In genomic region chr19:6199240-6199983, GRCh38 we compare ENCODE assay signal across 8 cellular contexts.
DNase-seq lines count a peak whose midpoint lies in the region; ATAC-seq, FAIRE-seq and TF ChIP-seq lines count a peak whose summit lies in the region.

No MANE protein-coding gene starts in this region.

- TF ChIP-seq CTCF in GM13977 (IDR thresholded peaks at IDR 0.05; ENCODE audit: extremely low read depth, insufficient read depth, missing control alignments) (no peak), ascending aorta (IDR thresholded peaks at IDR 0.05) (peak in 2 of 3 experiments; percentile 38 to 68), psoas muscle (IDR thresholded peaks at IDR 0.05) (peak; percentile 47)

- H3K27ac ChIP-seq in ascending aorta: no peak overlapping the region
- H3K27ac ChIP-seq in right cardiac atrium (ENCODE audit: low read length): no peak overlapping the region
- peak overlapping the region; percentile 82 for H3K27ac ChIP-seq in psoas muscle

- H3K36me3 Mint-ChIP-seq in T-helper 17 cell (ENCODE audit: low read depth): peaks cover 3% of the 10 kb centered on the region

- FAIRE-seq in urothelium cell line (lab: Jason Lieb, UNC): peak; percentile 37

- WGBS in right cardiac atrium: under 1% methylated on average over 67 of the region's 67 CpGs
- WGBS in psoas muscle, 3 donors: 0 to 1% (median 1%) methylated on average over 51 to 67 of the region's 67 CpGs

- peaks cover 12% of the 10 kb centered on the region for H3K4me1 Mint-ChIP-seq in T-helper 17 cell

- H3K27me3 Mint-ChIP-seq in T-helper 17 cell: no peaks in the 10 kb centered on the region

- H3K4me1 ChIP-seq in ascending aorta: peaks cover 0 to 9% of the 10 kb centered on the region in 2 donors
- no peaks in the 10 kb centered on the region for H3K4me1 ChIP-seq in right cardiac atrium (ENCODE audit: control insufficient read depth, insufficient read depth, low read length)
- H3K4me1 ChIP-seq in psoas muscle: peaks cover 10% of the 10 kb centered on the region

- H3K27me3 ChIP-seq in ascending aorta (no peaks in the 10 kb centered on the region), right cardiac atrium (ENCODE audit: control insufficient read depth, insufficient read depth) (no peaks in the 10 kb centered on the region), psoas muscle (ENCODE audit: insufficient read depth in 3 of 3, low read length in 2 of 3) (no peaks in the 10 kb centered on the region)

- H3K9me3 ChIP-seq in T-helper 17 cell (ENCODE audit: control insufficient read depth, low read length, poor library complexity, severe bottlenecking) (no peaks in the 10 kb centered on the region), ascending aorta (no peaks in the 10 kb centered on the region), right cardiac atrium (ENCODE audit: control insufficient read depth, low read length) (no peaks in the 10 kb centered on the region), psoas muscle (no peaks in the 10 kb centered on the region)

- H3K27ac Mint-ChIP-seq in T-helper 17 cell: peak overlapping the region; percentile 97

- no peaks in the 10 kb centered on the region for H3K36me3 ChIP-seq in ascending aorta
- no peaks in the 10 kb centered on the region for H3K36me3 ChIP-seq in psoas muscle (ENCODE audit: insufficient read depth in 1 of 2, low read depth in 1 of 2)

- in situ Hi-C loops in GM13977 (cut with MboI; ENCODE audit: low pct_unique_long_range_greater_than_20kb, low sequenced_read_pairs, unreplicated experiment): no loop called here

- peak; percentile 66 for ATAC-seq in HG02884 (IDR thresholded peaks at IDR 0.05; ENCODE audit: unreplicated experiment)
- peak; percentile 91 for ATAC-seq in T-helper 17 cell
- ATAC-seq in right cardiac atrium: peak; percentile 97 to 98
- peak; percentile 98 to 99 (median 98) for ATAC-seq in psoas muscle

- H3K4me3 Mint-ChIP-seq in T-helper 17 cell: peak overlapping the region; percentile 99

- H3K4me3 ChIP-seq in ascending aorta (peak overlapping the region; percentile 70 to 78), right cardiac atrium (ENCODE audit: low read length) (peak overlapping the region; percentile 40), psoas muscle (peak overlapping the region; percentile 77)

- intact Hi-C loops in ascending aorta (cut with DNase I): loop anchor here (1.0 to 5.0 kb wide), 3 partner anchors 73 to 173 kb away; partner anchors contain the start of gene ALKBH7
- intact Hi-C loops in right cardiac atrium (cut with DNase I): no loop called here
- intact Hi-C loops in psoas muscle (cut with DNase I): no loop called here

- DNase-seq in GM13977 (ENCODE audit: low spot score) (peak; percentile 99), NCI-H1694 treated with DMSO at 0.1 percent for 48 hours (lab: John Stamatoyannopoulos, UW) (peak; percentile 94), T-helper 17 cell (peak; percentile 99 to 100 (median 100)), ascending aorta (ENCODE audit: low spot score in 2 of 2) (peak; percentile 95 to 99), right cardiac atrium (peak; percentile 99 to 100 (median 99)), psoas muscle (peak; percentile 99 to 100), urothelium cell line (ENCODE audit: low spot score) (peak; percentile 98)
